33 cellular contexts compared by ENCODE assay signal in the genomic region with DNA sequence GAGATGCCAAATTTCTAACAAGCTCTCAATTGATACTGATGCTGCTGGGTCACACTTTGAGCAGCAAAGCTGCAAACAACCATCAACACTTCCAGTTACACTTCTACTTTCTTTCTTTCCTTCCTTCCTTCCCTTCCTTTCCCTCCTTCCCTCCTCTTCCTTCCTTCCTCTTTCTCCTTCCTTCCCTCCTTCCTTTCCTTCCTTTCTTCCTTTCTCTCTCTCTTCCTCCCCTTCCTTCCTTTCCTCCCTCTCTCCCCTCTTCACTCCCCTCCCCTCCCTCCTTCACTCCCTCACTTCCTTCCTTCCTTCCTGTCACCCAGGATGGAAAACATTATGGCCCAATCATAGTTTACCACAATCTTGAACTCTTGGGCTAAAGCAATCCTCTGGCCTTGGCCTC. TPM values are rescaled to one million over a fixed set of nuclear protein-coding genes. Genes with fewer than 3 reads are reported as not detected.
DNase-seq lines count a peak whose midpoint lies in the region; ATAC-seq, FAIRE-seq and TF ChIP-seq lines count a peak whose summit lies in the region.
"Had no signal": no experiment of that assay in that cellular context is flagged by ENCODE, and none has a peak within 500 bp of the region (broad histone marks: within the 10 kb centered on the region; RNA-seq: fewer than 3 reads in every experiment).

No MANE protein-coding gene starts in this region.

- H3K36me3 ChIP-seq in HepG2 (replicated peaks in 1 of 2; ENCODE audit: control insufficient read depth in 1 of 2, insufficient read depth in 2 of 2, low read length in 2 of 2), result no peaks in the 10 kb centered on the region
- H3K36me3 ChIP-seq in right lobe of liver, result no peaks in the 10 kb centered on the region
- no peaks in the 10 kb centered on the region for H3K36me3 ChIP-seq in HEK293 (ENCODE audit: control insufficient read depth in 2 of 2, insufficient read depth in 1 of 2, low read length in 2 of 2)
- H3K36me3 ChIP-seq in K562 (ENCODE audit: control insufficient read depth, insufficient read depth, low read length), result no peaks in the 10 kb centered on the region
- no peaks in the 10 kb centered on the region for H3K36me3 ChIP-seq in upper lobe of left lung
- H3K36me3 ChIP-seq: BE2C; BLaER1; BLaER1 treated with 17β-estradiol and CSF1 and Interleukin-3, amounts not matched to agents 10 nM and 100 nM had no signal

- BruUV-seq in HepG2 (replicated peaks; lab: Mats Ljungman, UMichigan) (no TSS peak), K562 (replicated peaks; lab: Mats Ljungman, UMichigan) (no TSS peak)

- TF ChIP-seq CTCF in HepG2 (CRISPR knock-in tag; IDR thresholded peaks at IDR 0.05), result no peak
- TF ChIP-seq CTCF in right lobe of liver (IDR thresholded peaks at IDR 0.05), result no peak
- TF ChIP-seq CTCF in HEK293 (tag by site-specific recombination; IDR thresholded peaks at IDR 0.05), result no peak
- no peak for TF ChIP-seq CTCF in K562 (IDR thresholded peaks at IDR 0.05 in 2 of 3, conservative IDR thresholded peaks at IDR 0.05 in 1 of 3; ENCODE audit: insufficient read depth in 2 of 3, low read depth in 1 of 3, low read length in 3 of 3)
- TF ChIP-seq CTCF in upper lobe of left lung (IDR thresholded peaks at IDR 0.05), result no peak

- no peaks in the 10 kb centered on the region for H3K4me1 ChIP-seq in HepG2 (ENCODE audit: insufficient read depth, low read length)
- H3K4me1 ChIP-seq in right lobe of liver, result no peaks in the 10 kb centered on the region
- no peaks in the 10 kb centered on the region for H3K4me1 ChIP-seq in HEK293 (ENCODE audit: control insufficient read depth, insufficient read depth, low read length)
- H3K4me1 ChIP-seq in K562 (replicated peaks in 1 of 2; ENCODE audit: control insufficient read depth in 2 of 2, insufficient read depth in 2 of 2, low read length in 2 of 2), result no peaks in the 10 kb centered on the region
- no peaks in the 10 kb centered on the region for H3K4me1 ChIP-seq in upper lobe of left lung
- H3K4me1 ChIP-seq: A549, BE2C had no signal

- intact Hi-C loops in HepG2 (cut with micrococcal nuclease; ENCODE audit: unreplicated experiment) (no loop called here), right lobe of liver (cut with DNase I) (no loop called here), K562 (cut with micrococcal nuclease) (no loop called here)

- TF ChIP-seq POLR2A in HepG2 (IDR thresholded peaks at IDR 0.05; ENCODE audit: insufficient read depth in 1 of 2, low read depth in 2 of 2, low read length in 2 of 2), result no peak
- TF ChIP-seq POLR2A in right lobe of liver (IDR thresholded peaks at IDR 0.05), result no peak
- no peak for TF ChIP-seq POLR2A in K562 (conservative IDR thresholded peaks at IDR 0.05)
- TF ChIP-seq POLR2A in upper lobe of left lung (IDR thresholded peaks at IDR 0.05), result no peak

- no peaks in the 10 kb centered on the region for H3K9me3 ChIP-seq in HepG2 (ENCODE audit: low read length)
- no peaks in the 10 kb centered on the region for H3K9me3 ChIP-seq in right lobe of liver
- no peaks in the 10 kb centered on the region for H3K9me3 ChIP-seq in HEK293 (ENCODE audit: control insufficient read depth, insufficient read depth, low read depth, low read length)
- no peaks in the 10 kb centered on the region for H3K9me3 ChIP-seq in K562 (replicated peaks; ENCODE audit: control insufficient read depth, insufficient read depth, low read depth, low read length)
- H3K9me3 ChIP-seq in upper lobe of left lung, result no peaks in the 10 kb centered on the region
- H3K9me3 ChIP-seq: A549, BE2C, BLaER1, Caco-2 had no signal

- in situ Hi-C loops in HepG2 (cut with HindIII; ENCODE audit: extremely low pct_ligation_motif_present, low pct_unique_long_range_greater_than_20kb), result loop anchor here (25.0 kb wide), 1 partner anchor 272 kb away; no protein-coding TSS in a partner anchor
- in situ Hi-C loops in K562 (cut with MboI), result no loop called here

- CTCF ChIA-PET in HepG2 (lab: Yijun Ruan, JAX; ENCODE audit: low intra/inter-chr PET ratio, low total read pairs) (no interaction called here), HEK293 (lab: Yijun Ruan, JAX) (interaction anchor here (0.7 to 4.9 kb wide), 2 partner anchors 11 to 1650 kb away, joined by 4 to 24 read pairs; no protein-coding TSS in a partner anchor), K562 (lab: Yijun Ruan, JAX; ENCODE audit: low intra/inter-chr PET ratio) (no interaction called here)

- H2AFZ ChIP-seq in HepG2 (ENCODE audit: low read length), result no peak overlapping the region
- H2AFZ ChIP-seq in K562 (ENCODE audit: low read depth, low read length), result no peak overlapping the region

- no peak for TF ChIP-seq EP300 in HepG2 (IDR thresholded peaks at IDR 0.05; ENCODE audit: low read depth in 2 of 2, low read length in 2 of 2)
- TF ChIP-seq EP300 in HepG2 (CRISPR knock-in tag; IDR thresholded peaks at IDR 0.05; ENCODE audit: borderline replicate concordance), result no peak
- TF ChIP-seq EP300 in K562 (IDR thresholded peaks at IDR 0.05; ENCODE audit: low read length), result no peak
- no peak for TF ChIP-seq EP300 in upper lobe of left lung (IDR thresholded peaks at IDR 0.05)

- H3K27ac ChIP-seq in HepG2 (ENCODE audit: extremely low read length, insufficient read depth, low read length), result no peak overlapping the region
- H3K27ac ChIP-seq in right lobe of liver, result no peak overlapping the region
- H3K27ac ChIP-seq in HEK293 (ENCODE audit: extremely low read depth, low read depth, low read length), result no peak overlapping the region
- H3K27ac ChIP-seq in K562 (ENCODE audit: extremely low read depth, low read depth, low read length), result no peak overlapping the region; the same call in 2 of the 3 replicates
- no peak overlapping the region for H3K27ac ChIP-seq in upper lobe of left lung
- H3K27ac ChIP-seq: 22Rv1; A549; BLaER1; BLaER1 treated with 17β-estradiol and CSF1 and Interleukin-3, amounts not matched to agents 10 nM and 100 nM; C4-2B had no signal

- ATAC-seq in HepG2, result no peak
- ATAC-seq in right lobe of liver, result no peak
- no peak for ATAC-seq in K562
- ATAC-seq in upper lobe of left lung (ENCODE audit: low FRiP score in 2 of 2), result no peak
- ATAC-seq: A549; CD8-positive, alpha-beta T cell had no signal

- H3K9me1 ChIP-seq in K562 (ENCODE audit: control insufficient read depth, insufficient read depth, low read length), result no peaks in the 10 kb centered on the region

- H3K4me3 ChIP-seq in HepG2 (replicated peaks in 1 of 3; ENCODE audit: insufficient read depth in 1 of 3, low read depth in 2 of 3, low read length in 3 of 3) (no peak overlapping the region), right lobe of liver (no peak overlapping the region), HEK293 (ENCODE audit: low read depth, low read length) (no peak overlapping the region), K562 (no peak overlapping the region), upper lobe of left lung (no peak overlapping the region)
- H3K4me3 ChIP-seq: A549; BLaER1; BLaER1 treated with 17β-estradiol and CSF1 and Interleukin-3, amounts not matched to agents 10 nM and 100 nM had no signal

- H3K79me2 ChIP-seq in HepG2 (ENCODE audit: insufficient read depth, low read length) (no peaks in the 10 kb centered on the region), K562 (ENCODE audit: control insufficient read depth, insufficient read depth, low read length) (no peaks in the 10 kb centered on the region)

- H3K9ac ChIP-seq in HepG2 (ENCODE audit: insufficient read depth, low read depth, low read length) (no peak overlapping the region), K562 (ENCODE audit: insufficient read depth in 1 of 2, low read depth in 2 of 2, low read length in 2 of 2) (no peak overlapping the region)
- H3K9ac ChIP-seq: BLaER1; BLaER1 treated with 17β-estradiol and CSF1 and Interleukin-3, amounts not matched to agents 10 nM and 100 nM had no signal

- POLR2A ChIA-PET in HepG2 (lab: Yijun Ruan, JAX), result no interaction called here
- POLR2A ChIA-PET in HEK293 (lab: Yijun Ruan, JAX), result no interaction called here
- POLR2A ChIA-PET in K562 (lab: Yijun Ruan, JAX), result no interaction called here

- TF ChIP-seq RAD21 in HepG2 (CRISPR knock-in tag; IDR thresholded peaks at IDR 0.05), result no peak
- no peak for TF ChIP-seq RAD21 in K562 (CRISPR knock-in tag; conservative IDR thresholded peaks at IDR 0.05 in 1 of 2, IDR thresholded peaks at IDR 0.05 in 1 of 2)

- DNase-seq in HepG2 (ENCODE audit: low spot score), result no peak
- DNase-seq in right lobe of liver, result no peak
- DNase-seq in K562 (ENCODE audit: extremely low read depth in 1 of 4, low spot score in 3 of 4), result no peak
- DNase-seq in upper lobe of left lung, result no peak
- no peak for DNase-seq in cerebellar nuclear complex (lab: John Stamatoyannopoulos, UW)
- DNase-seq: 8988T; ACHN; AML-193; BE2C; C1 segment of cervical spinal cord; Caco-2; Calu3; CD4-positive, alpha-beta memory T cell; CD4-positive, alpha-beta T cell; CD4-positive, CD25-positive, alpha-beta regulatory T cell; CD8-positive, alpha-beta memory T cell; CD8-positive, alpha-beta T cell; COR-L47; DMS 273 treated with DMSO at 0.1 percent for 48 hours; DMS153; DMS53; DMS79; DMS79 treated with DMSO at 0.1 percent for 48 hours; DND-41; EL had no signal

- H3K4me2 ChIP-seq in HepG2 (ENCODE audit: low read depth, low read length), result no peak overlapping the region
- no peak overlapping the region for H3K4me2 ChIP-seq in K562 (ENCODE audit: insufficient read depth, low read length)
- H3K4me2 ChIP-seq: A549, BLaER1 had no signal

- H3K27me3 ChIP-seq in HepG2 (ENCODE audit: control insufficient read depth in 1 of 2, insufficient read depth in 2 of 2, low read length in 2 of 2) (no peaks in the 10 kb centered on the region; a peak in 1 of 5 replicates), right lobe of liver (no peaks in the 10 kb centered on the region), K562 (ENCODE audit: control insufficient read depth in 2 of 2, insufficient read depth in 2 of 2, low read length in 2 of 2) (0 out of 5 replicates have a peak, but pooled peaks cover 0 to 2% of the 10 kb centered on the region in 2 experiments), upper lobe of left lung (no peaks in the 10 kb centered on the region)
- H3K27me3 ChIP-seq: BE2C, BLaER1 had no signal

- FAIRE-seq in HepG2 (lab: Jason Lieb, UNC), result no peak
- no peak for FAIRE-seq in K562 (lab: Jason Lieb, UNC)
- FAIRE-seq: A204.1, A549, D721Med had no signal

- no peaks in the 10 kb centered on the region for H4K20me1 ChIP-seq in HepG2 (ENCODE audit: insufficient read depth, low read length)
- H4K20me1 ChIP-seq in K562 (replicated peaks; ENCODE audit: control insufficient read depth, insufficient read depth, low read length), result no peaks in the 10 kb centered on the region
- H4K20me1 ChIP-seq: BLaER1; BLaER1 treated with 17β-estradiol and CSF1 and Interleukin-3, amounts not matched to agents 10 nM and 100 nM had no signal

RNA-seq across cellular contexts. Expression of a gene that starts 33.0 kb away (rescaled TPM):
- total RNA-seq in HepG2 (2016; rRNA removed; fragmentation: Illumina TruSeq; extraction: Trizol), result 49.9 and 117 TPM in 2 replicates
- 14.2 and 20.8 TPM in 2 replicates for total RNA-seq in HepG2 (2016; cell fraction: cytosol; rRNA removed; fragmentation: Illumina TruSeq; extraction: Trizol; ENCODE audit: low read depth)
- total RNA-seq in HepG2 (2016; cell fraction: insoluble cytoplasmic fraction; rRNA removed; fragmentation: Illumina TruSeq; extraction: Trizol), result 44.6 and 112 TPM in 2 replicates
- total RNA-seq in HepG2 (2016; cell fraction: membrane; rRNA removed; fragmentation: Illumina TruSeq; extraction: Trizol), result 33.1 and 34.1 TPM in 2 replicates
- 62.5 and 71.3 TPM in 2 replicates for total RNA-seq in HepG2 (2016; cell fraction: nucleus; rRNA removed; fragmentation: Illumina TruSeq; extraction: Trizol)
- 21.0 and 27.5 TPM in 2 replicates for polyA plus RNA-seq in HepG2 (2011; rRNA removed)
- 8.7 and 15.7 TPM in 2 replicates for polyA plus RNA-seq in HepG2 (2011; cell fraction: cytosol; rRNA removed)
- 20.6 and 32.7 TPM in 2 replicates for polyA plus RNA-seq in HepG2 (2011; cell fraction: nucleus; rRNA removed)
- polyA plus RNA-seq in HepG2 (2012), result 24.1 and 25.2 TPM in 2 replicates
- 0.94 and 1.3 TPM in 2 replicates for polyA plus RNA-seq in HepG2 (2016; cell fraction: cytosol; fragmentation: Illumina TruSeq; extraction: Trizol; ENCODE audit: low read depth)
- 34.8 and 40.4 TPM in 2 replicates for polyA plus RNA-seq in HepG2 (2016; cell fraction: insoluble cytoplasmic fraction; fragmentation: Illumina TruSeq; extraction: Trizol; ENCODE audit: low read depth)
- 2.3 and 3.5 TPM in 2 replicates for polyA plus RNA-seq in HepG2 (2016; cell fraction: membrane; fragmentation: Illumina TruSeq; extraction: Trizol; ENCODE audit: low read depth)
- polyA plus RNA-seq in HepG2 (2016; cell fraction: nucleus; fragmentation: Illumina TruSeq; extraction: Trizol; ENCODE audit: insufficient read depth, low read depth), result 36.1 and 36.9 TPM in 2 replicates
- 12.0 and 20.1 TPM in 2 replicates for polyA minus RNA-seq in HepG2 (2011; rRNA and poly(A)+ RNA removed; ENCODE audit: low replicate concordance)
- polyA minus RNA-seq in HepG2 (2011; cell fraction: cytosol; rRNA and poly(A)+ RNA removed), result 33.6 and 37.3 TPM in 2 replicates
- polyA minus RNA-seq in HepG2 (2011; cell fraction: nucleus; rRNA and poly(A)+ RNA removed), result 83.9 and 93.4 TPM in 2 replicates
- 10 to 100 TPM; 20.3 to 36.4 (median 28.1) TPM for total RNA-seq in right lobe of liver
- 28.0 and 175 TPM in 2 replicates for total RNA-seq in K562 (2011; cell fraction: chromatin; rRNA removed; ENCODE audit: low replicate concordance)
- 9.2 and 13.8 TPM in 2 replicates for total RNA-seq in K562 (2011; cell fraction: nucleolus; rRNA removed)
- 26.8 and 30.8 TPM in 2 replicates for total RNA-seq in K562 (2011; cell fraction: nucleoplasm; rRNA removed)
- 10.7 and 11.1 TPM in 2 replicates for total RNA-seq in K562 (2014; rRNA removed)
- total RNA-seq in K562 (2014; rRNA removed; fragmentation: Illumina TruSeq; extraction: Trizol), result 23.7 and 29.9 TPM in 2 replicates
- 22.8 and 23.6 TPM in 2 replicates for total RNA-seq in K562 (2015; rRNA removed; fragmentation: Illumina TruSeq; extraction: Trizol)
- 19.0 and 19.6 TPM in 2 replicates for total RNA-seq in K562 (2021)
- 24.9 and 25.2 TPM in 2 replicates for polyA plus RNA-seq in K562 (2011; rRNA removed)
- polyA plus RNA-seq in K562 (2011; cell fraction: cytosol; rRNA removed), result 3.6 and 9.7 TPM in 2 replicates
- polyA plus RNA-seq in K562 (2011; cell fraction: nucleus; rRNA removed), result 9.5 and 18.1 TPM in 2 replicates
- polyA plus RNA-seq in K562 (2012), result 9.8 and 10.4 TPM in 2 replicates
- 12.5 and 15.6 TPM in 2 replicates for polyA plus RNA-seq in K562 (2014; fragmentation: Illumina TruSeq; extraction: Trizol)
- polyA plus RNA-seq in K562 (2014; fragmentation: Nextera tagmentation; extraction: Ambion mirVana), result 1 to 10 TPM; 3.1 to 4.1 TPM
- 8.0 and 8.1 TPM in 2 replicates for polyA plus RNA-seq in K562 (2014; rRNA removed)
- 61.7 and 92.1 TPM in 2 replicates for polyA minus RNA-seq in K562 (2011; rRNA and poly(A)+ RNA removed)
- 12.8 and 14.2 TPM in 2 replicates for polyA minus RNA-seq in K562 (2011; cell fraction: cytosol; rRNA and poly(A)+ RNA removed)
- 19.3 and 38.9 TPM in 2 replicates for polyA minus RNA-seq in K562 (2011; cell fraction: nucleus; rRNA and poly(A)+ RNA removed)
- 10 to 100 TPM; 41.0 to 90.2 (median 72.9) TPM for total RNA-seq in upper lobe of left lung

RNA-seq across cellular contexts. Expression of a gene that starts 35.8 kb away (rescaled TPM):
- total RNA-seq in HepG2 (2016; rRNA removed; fragmentation: Illumina TruSeq; extraction: Trizol) (51.7 and 82.4 TPM in 2 replicates), right lobe of liver (100 to 1,000 TPM in 2 of 6 experiments, 10 to 100 TPM in 4; 34.7 to 131 (median 60.9) TPM), K562 (2014; rRNA removed) (47.0 and 54.0 TPM in 2 replicates), K562 (2014; rRNA removed; fragmentation: Illumina TruSeq; extraction: Trizol) (67.3 and 81.6 TPM in 2 replicates), K562 (2015; rRNA removed; fragmentation: Illumina TruSeq; extraction: Trizol) (97.3 and 108 TPM in 2 replicates), K562 (2021) (55.6 and 62.0 TPM in 2 replicates), upper lobe of left lung (100 to 1,000 TPM in 1 of 6 donors, 10 to 100 TPM in 5; 24.0 to 167 (median 42.5) TPM)
- 12.8 and 18.2 TPM in 2 replicates for total RNA-seq in HepG2 (2016; cell fraction: cytosol; rRNA removed; fragmentation: Illumina TruSeq; extraction: Trizol; ENCODE audit: low read depth)
- total RNA-seq in HepG2 (2016; cell fraction: insoluble cytoplasmic fraction; rRNA removed; fragmentation: Illumina TruSeq; extraction: Trizol), result 53.2 and 84.3 TPM in 2 replicates
- total RNA-seq in HepG2 (2016; cell fraction: membrane; rRNA removed; fragmentation: Illumina TruSeq; extraction: Trizol), result 22.0 and 25.9 TPM in 2 replicates
- total RNA-seq in HepG2 (2016; cell fraction: nucleus; rRNA removed; fragmentation: Illumina TruSeq; extraction: Trizol), result 61.4 and 67.1 TPM in 2 replicates
- polyA plus RNA-seq in HepG2 (2011; rRNA removed) (28.1 and 54.2 TPM in 2 replicates), K562 (2011; rRNA removed) (72.7 and 92.4 TPM in 2 replicates), K562 (2014; fragmentation: Illumina TruSeq; extraction: Trizol) (66.1 and 84.6 TPM in 2 replicates), K562 (2014; fragmentation: Nextera tagmentation; extraction: Ambion mirVana) (10 to 100 TPM; 89.0 to 95.5 TPM), K562 (2014; rRNA removed) (65.8 and 74.1 TPM in 2 replicates)
- polyA plus RNA-seq in HepG2 (2011; cell fraction: cytosol; rRNA removed), result 16.3 and 21.6 TPM in 2 replicates
- 5.9 and 6.4 TPM in 2 replicates for polyA plus RNA-seq in HepG2 (2011; cell fraction: nucleus; rRNA removed)
- 41.1 and 53.2 TPM in 2 replicates for polyA plus RNA-seq in HepG2 (2012)
- 15.9 and 16.0 TPM in 2 replicates for polyA plus RNA-seq in HepG2 (2016; cell fraction: cytosol; fragmentation: Illumina TruSeq; extraction: Trizol; ENCODE audit: low read depth)
- 52.8 and 57.8 TPM in 2 replicates for polyA plus RNA-seq in HepG2 (2016; cell fraction: insoluble cytoplasmic fraction; fragmentation: Illumina TruSeq; extraction: Trizol; ENCODE audit: low read depth)
- polyA plus RNA-seq in HepG2 (2016; cell fraction: membrane; fragmentation: Illumina TruSeq; extraction: Trizol; ENCODE audit: low read depth), result 14.5 and 18.2 TPM in 2 replicates
- polyA plus RNA-seq in HepG2 (2016; cell fraction: nucleus; fragmentation: Illumina TruSeq; extraction: Trizol; ENCODE audit: insufficient read depth, low read depth), result 83.7 and 90.3 TPM in 2 replicates
- 10.2 and 12.9 TPM in 2 replicates for polyA minus RNA-seq in HepG2 (2011; rRNA and poly(A)+ RNA removed; ENCODE audit: low replicate concordance)
- polyA minus RNA-seq in HepG2 (2011; cell fraction: cytosol; rRNA and poly(A)+ RNA removed), result 21.3 and 25.6 TPM in 2 replicates
- 18.9 and 21.6 TPM in 2 replicates for polyA minus RNA-seq in HepG2 (2011; cell fraction: nucleus; rRNA and poly(A)+ RNA removed)
- 43.4 and 81.9 TPM in 2 replicates for total RNA-seq in K562 (2011; cell fraction: chromatin; rRNA removed; ENCODE audit: low replicate concordance)
- 34.2 and 38.8 TPM in 2 replicates for total RNA-seq in K562 (2011; cell fraction: nucleolus; rRNA removed)
- 63.2 and 69.8 TPM in 2 replicates for total RNA-seq in K562 (2011; cell fraction: nucleoplasm; rRNA removed)
- polyA plus RNA-seq in K562 (2011; cell fraction: cytosol; rRNA removed), result 14.4 and 28.2 TPM in 2 replicates
- polyA plus RNA-seq in K562 (2011; cell fraction: nucleus; rRNA removed), result 12.1 and 24.6 TPM in 2 replicates
- 82.3 and 211 TPM in 2 replicates for polyA plus RNA-seq in K562 (2012)
- 115 and 117 TPM in 2 replicates for polyA minus RNA-seq in K562 (2011; rRNA and poly(A)+ RNA removed)
- 26.1 and 26.2 TPM in 2 replicates for polyA minus RNA-seq in K562 (2011; cell fraction: cytosol; rRNA and poly(A)+ RNA removed)
- 15.2 and 25.1 TPM in 2 replicates for polyA minus RNA-seq in K562 (2011; cell fraction: nucleus; rRNA and poly(A)+ RNA removed)
